23 cellular contexts compared by ENCODE assay signal in the genomic region with DNA sequence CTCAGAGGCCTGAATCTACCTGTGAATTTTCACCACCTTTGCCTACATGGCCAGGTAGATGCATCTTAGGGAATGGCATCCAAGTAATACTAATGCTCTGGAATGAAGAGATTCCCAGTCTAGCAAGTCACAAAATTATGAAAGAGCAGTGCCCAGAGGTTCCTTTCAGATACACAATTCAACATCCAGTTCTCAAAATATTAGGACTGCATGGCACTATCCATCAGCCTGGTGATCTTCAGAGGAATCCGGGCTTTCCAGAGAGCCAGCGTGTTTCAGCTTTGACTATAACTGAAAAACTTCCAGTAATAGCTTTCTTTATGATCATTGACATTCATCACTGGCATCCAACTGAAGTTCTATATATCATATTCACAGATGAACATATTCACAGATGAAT.
"Had no signal": no experiment of that assay in that cellular context is flagged by ENCODE, and none has a peak within 500 bp of the region (broad histone marks: within the 10 kb centered on the region; RNA-seq: fewer than 3 reads in every experiment).

No MANE protein-coding gene starts in this region.

- H3K4me1 ChIP-seq: colonic mucosa, esophagus squamous epithelium, foreskin keratinocyte, gastrocnemius medialis, gastroesophageal sphincter, heart left ventricle, heart right ventricle had no signal

- DNase-seq: colonic mucosa; cortex of kidney; dermis blood vessel endothelial cell; dorsolateral prefrontal cortex; effector CD4-positive, alpha-beta T cell; effector CD8-positive, alpha-beta T cell; effector memory CD4-positive, alpha-beta T cell; effector memory CD8-positive, alpha-beta T cell; endodermal cell; erythroblast; esophagus squamous epithelium; foreskin fibroblast; foreskin keratinocyte; foreskin melanocyte; gastrocnemius medialis; glutamatergic neuron; head of caudate nucleus; heart left ventricle; heart right ventricle had no signal

- H3K9me3 ChIP-seq: colonic mucosa, esophagus squamous epithelium, gastrocnemius medialis, gastroesophageal sphincter, heart left ventricle, heart right ventricle had no signal

- H3K4me3 ChIP-seq: colonic mucosa, coronary artery, dorsolateral prefrontal cortex, esophagus squamous epithelium, gastrocnemius medialis, gastroesophageal sphincter, heart left ventricle, heart right ventricle had no signal

- H3K36me3 ChIP-seq: colonic mucosa, esophagus squamous epithelium, gastrocnemius medialis, gastroesophageal sphincter, heart left ventricle, heart right ventricle had no signal

- ATAC-seq: effector memory CD8-positive, alpha-beta T cell; esophagus mucosa; foreskin keratinocyte; gastrocnemius medialis; gastroesophageal sphincter; heart left ventricle; heart right ventricle had no signal

- H3K27ac ChIP-seq: colonic mucosa, coronary artery, dorsolateral prefrontal cortex, epithelial cell of prostate, esophagus squamous epithelium, foreskin keratinocyte, gastrocnemius medialis, gastroesophageal sphincter, heart left ventricle, heart right ventricle had no signal

- H3K27me3 ChIP-seq: colonic mucosa, dorsolateral prefrontal cortex, esophagus squamous epithelium, gastrocnemius medialis, gastroesophageal sphincter, heart left ventricle had no signal
